Comparison of ENCODE assay signal across 8 cellular contexts in the genomic region with DNA sequence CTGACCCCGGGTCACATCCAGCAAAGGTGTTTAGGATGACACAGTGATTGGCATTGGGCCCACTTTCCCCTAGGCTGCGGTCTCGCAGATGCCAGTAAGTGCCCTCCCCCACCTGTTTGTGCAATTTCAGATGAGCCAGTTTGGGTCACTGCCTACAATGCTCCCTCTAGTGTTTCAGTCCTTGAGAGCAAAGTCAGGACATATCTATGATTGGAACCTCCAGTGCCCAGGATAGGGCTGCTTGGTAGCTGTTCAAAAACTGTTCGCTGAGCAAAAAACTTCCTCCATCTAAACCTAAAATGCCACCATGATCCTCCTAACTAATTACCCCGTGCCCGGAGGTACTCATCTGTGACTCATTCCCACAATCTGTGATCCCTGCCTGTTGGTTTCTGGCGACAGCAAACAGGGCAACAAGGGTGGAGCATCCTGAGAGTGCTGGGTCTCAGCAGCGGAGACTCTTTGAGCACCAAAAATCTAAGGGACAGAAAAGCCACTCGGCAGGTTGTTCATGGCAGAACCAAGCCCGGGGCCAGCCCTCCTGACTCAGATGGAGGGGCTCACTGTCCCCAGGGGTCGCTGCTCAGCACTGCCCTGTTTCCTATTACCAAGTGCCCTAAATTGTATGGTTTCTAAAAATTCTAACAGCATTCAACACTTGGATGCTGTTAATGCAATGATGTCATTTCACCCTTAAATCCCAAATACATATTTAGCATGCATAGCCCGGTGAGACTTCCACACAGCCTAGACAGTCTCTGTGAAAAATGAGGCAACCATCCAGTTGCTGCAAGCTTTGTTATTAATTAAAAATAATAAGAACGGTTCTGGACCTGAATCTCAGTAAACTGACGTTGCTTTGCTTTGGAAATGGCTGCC. TPM values are rescaled to one million over a fixed set of nuclear protein-coding genes. Genes with fewer than 3 reads are reported as not detected.
A peak's percentile ranks its signal among the peaks of the same experiment; 100 is the strongest.
DNase-seq lines count a peak whose midpoint lies in the region; ATAC-seq and TF ChIP-seq lines count a peak whose summit lies in the region.

No MANE protein-coding gene starts in this region.

- peak overlapping the region; percentile 61 for H3K4me3 ChIP-seq in iPS-20b (ENCODE audit: low read length)
- H3K4me3 ChIP-seq in tibial artery = peak overlapping the region; percentile 21 to 35

- peak; percentile 41 for DNase-seq in activated CD4-positive, alpha-beta memory T cell treated with anti-CD3 and anti-CD28 coated beads for 36 hours
- DNase-seq in activated CD4-positive, alpha-beta memory T cell treated with anti-CD3 and anti-CD28 coated beads, Interleukin-2, amount 10 ng/mL, durations not matched to agents 7 days and 5 days = no peak
- DNase-seq in NCI-H2029 (lab: John Stamatoyannopoulos, UW) (peak; percentile 96), tibial artery (no peak), GM13976 (ENCODE audit: low spot score) (no peak)

- in situ Hi-C loops in GM13976 (cut with MboI; ENCODE audit: low sequenced_read_pairs, unreplicated experiment) = loop anchor here (10.0 kb wide), 1 partner anchor 98 kb away; no protein-coding TSS in a partner anchor

- intact Hi-C loops in activated CD4-positive, alpha-beta memory T cell treated with anti-CD3 and anti-CD28 coated beads for 36 hours (cut with micrococcal nuclease) = no loop called here
- intact Hi-C loops in tibial artery (cut with DNase I; ENCODE audit: low total_unique reads) = loop anchor here (5.0 kb wide), 1 partner anchor 170 kb away; a partner anchor contains a TSS

- H3K9ac ChIP-seq in iPS-20b (ENCODE audit: low read depth, low read length) = no peak overlapping the region

- no peak for TF ChIP-seq CTCF in tibial artery (IDR thresholded peaks at IDR 0.05)
- no peak for TF ChIP-seq CTCF in GM13976 (IDR thresholded peaks at IDR 0.05; ENCODE audit: borderline replicate concordance, control extremely low read depth, extremely low read depth, insufficient read depth, missing control alignments)

- H3K27ac ChIP-seq in iPS-20b (ENCODE audit: low read length) = no peak overlapping the region
- H3K27ac ChIP-seq in tibial artery = peak overlapping the region in 1 of 2 donors; percentile 13

- no peaks in the 10 kb centered on the region for H3K36me3 ChIP-seq in iPS-20b (ENCODE audit: insufficient read depth, low read depth, low read length)
- H3K36me3 ChIP-seq in tibial artery = no peaks in the 10 kb centered on the region

- H3K27me3 Mint-ChIP-seq in activated CD4-positive, alpha-beta memory T cell treated with anti-CD3 and anti-CD28 coated beads for 36 hours = peaks cover 58% of the 10 kb centered on the region
- peaks cover 75% of the 10 kb centered on the region for H3K27me3 Mint-ChIP-seq in activated CD4-positive, alpha-beta memory T cell treated with anti-CD3 and anti-CD28 coated beads, Interleukin-2, amount 10 ng/mL, durations not matched to agents 7 days and 5 days
- H3K27me3 Mint-ChIP-seq in activated T-helper 17 cell treated with anti-CD3 and anti-CD28 coated beads, Interleukin-2, amount 50 U/mL, for 72 hours = peaks cover 58% of the 10 kb centered on the region

- H3K4me1 Mint-ChIP-seq in activated CD4-positive, alpha-beta memory T cell treated with anti-CD3 and anti-CD28 coated beads for 36 hours (ENCODE audit: low read depth) = peaks cover 15% of the 10 kb centered on the region
- H3K4me1 Mint-ChIP-seq in activated CD4-positive, alpha-beta memory T cell treated with anti-CD3 and anti-CD28 coated beads, Interleukin-2, amount 10 ng/mL, durations not matched to agents 7 days and 5 days = peaks cover 2% of the 10 kb centered on the region
- H3K4me1 Mint-ChIP-seq in activated T-helper 17 cell treated with anti-CD3 and anti-CD28 coated beads, Interleukin-2, amount 50 U/mL, for 72 hours = peaks cover 5% of the 10 kb centered on the region

- no peaks in the 10 kb centered on the region for H3K9me3 ChIP-seq in iPS-20b (ENCODE audit: insufficient read depth, low read depth, low read length)
- no peaks in the 10 kb centered on the region for H3K9me3 ChIP-seq in tibial artery

- CTCF ChIA-PET in activated CD4-positive, alpha-beta memory T cell treated with anti-CD3 and anti-CD28 coated beads for 36 hours (lab: Charles Lee) = interaction anchor here (2.0 kb wide), 1 partner anchor 83 kb away, joined by 5 read pairs; no protein-coding TSS in a partner anchor
- CTCF ChIA-PET in activated CD4-positive, alpha-beta memory T cell treated with anti-CD3 and anti-CD28 coated beads, Interleukin-2, amount 10 ng/mL, durations not matched to agents 7 days and 5 days (lab: Charles Lee) = no interaction called here

- H3K9me3 Mint-ChIP-seq in activated CD4-positive, alpha-beta memory T cell treated with anti-CD3 and anti-CD28 coated beads for 36 hours = no peaks in the 10 kb centered on the region
- H3K9me3 Mint-ChIP-seq in activated CD4-positive, alpha-beta memory T cell treated with anti-CD3 and anti-CD28 coated beads, Interleukin-2, amount 10 ng/mL, durations not matched to agents 7 days and 5 days = no peaks in the 10 kb centered on the region
- no peaks in the 10 kb centered on the region for H3K9me3 Mint-ChIP-seq in activated T-helper 17 cell treated with anti-CD3 and anti-CD28 coated beads, Interleukin-2, amount 50 U/mL, for 72 hours

- H3K27me3 ChIP-seq in iPS-20b (ENCODE audit: insufficient read depth, low read length) (peaks cover 90% of the 10 kb centered on the region), tibial artery (peaks cover 0 to 68% of the 10 kb centered on the region in 2 donors)

- H3K4me3 Mint-ChIP-seq in activated CD4-positive, alpha-beta memory T cell treated with anti-CD3 and anti-CD28 coated beads for 36 hours = no peak overlapping the region
- H3K4me3 Mint-ChIP-seq in activated CD4-positive, alpha-beta memory T cell treated with anti-CD3 and anti-CD28 coated beads, Interleukin-2, amount 10 ng/mL, durations not matched to agents 7 days and 5 days = no peak overlapping the region
- no peak overlapping the region for H3K4me3 Mint-ChIP-seq in activated T-helper 17 cell treated with anti-CD3 and anti-CD28 coated beads, Interleukin-2, amount 50 U/mL, for 72 hours

- POLR2A ChIA-PET in activated CD4-positive, alpha-beta memory T cell treated with anti-CD3 and anti-CD28 coated beads for 36 hours (lab: Charles Lee) = no interaction called here
- POLR2A ChIA-PET in activated CD4-positive, alpha-beta memory T cell treated with anti-CD3 and anti-CD28 coated beads, Interleukin-2, amount 10 ng/mL, durations not matched to agents 7 days and 5 days (lab: Charles Lee) = no interaction called here

- no peak overlapping the region for H3K27ac Mint-ChIP-seq in activated CD4-positive, alpha-beta memory T cell treated with anti-CD3 and anti-CD28 coated beads for 36 hours
- no peak overlapping the region for H3K27ac Mint-ChIP-seq in activated CD4-positive, alpha-beta memory T cell treated with anti-CD3 and anti-CD28 coated beads, Interleukin-2, amount 10 ng/mL, durations not matched to agents 7 days and 5 days
- H3K27ac Mint-ChIP-seq in activated T-helper 17 cell treated with anti-CD3 and anti-CD28 coated beads, Interleukin-2, amount 50 U/mL, for 72 hours = no peak overlapping the region

- H3K36me3 Mint-ChIP-seq in activated CD4-positive, alpha-beta memory T cell treated with anti-CD3 and anti-CD28 coated beads for 36 hours = no peaks in the 10 kb centered on the region
- peaks cover 2% of the 10 kb centered on the region for H3K36me3 Mint-ChIP-seq in activated CD4-positive, alpha-beta memory T cell treated with anti-CD3 and anti-CD28 coated beads, Interleukin-2, amount 10 ng/mL, durations not matched to agents 7 days and 5 days (ENCODE audit: low read depth)
- H3K36me3 Mint-ChIP-seq in activated T-helper 17 cell treated with anti-CD3 and anti-CD28 coated beads, Interleukin-2, amount 50 U/mL, for 72 hours (ENCODE audit: low read depth) = no peaks in the 10 kb centered on the region

- ATAC-seq in activated T-helper 17 cell treated with anti-CD3 and anti-CD28 coated beads, Interleukin-2, amount 50 U/mL, for 72 hours (replicated peaks) = peak; percentile 43
- no peak for ATAC-seq in GM19452 (IDR thresholded peaks at IDR 0.05; ENCODE audit: unreplicated experiment)

- H3K4me1 ChIP-seq in iPS-20b (ENCODE audit: insufficient read depth, low read length) (no peaks in the 10 kb centered on the region), tibial artery (peaks cover 0 to 25% (median 15%) of the 10 kb centered on the region in 4 donors)

RNA-seq across cellular contexts. Expression of a gene that starts 5.0 kb away (rescaled TPM):
- not detected for total RNA-seq in activated CD4-positive, alpha-beta memory T cell treated with anti-CD3 and anti-CD28 coated beads for 36 hours
- not detected for total RNA-seq in activated CD4-positive, alpha-beta memory T cell treated with anti-CD3 and anti-CD28 coated beads, Interleukin-2, amount 10 ng/mL, durations not matched to agents 7 days and 5 days
- total RNA-seq in activated T-helper 17 cell treated with anti-CD3 and anti-CD28 coated beads, Interleukin-2, amount 50 U/mL, for 72 hours = not detected

RNA-seq across cellular contexts. Expression of a gene that starts 19.0 kb away (rescaled TPM):
- 10 to 100 TPM; 15.2 to 16.2 TPM for total RNA-seq in activated CD4-positive, alpha-beta memory T cell treated with anti-CD3 and anti-CD28 coated beads for 36 hours
- 10 to 100 TPM; 38.3 to 40.3 TPM for total RNA-seq in activated CD4-positive, alpha-beta memory T cell treated with anti-CD3 and anti-CD28 coated beads, Interleukin-2, amount 10 ng/mL, durations not matched to agents 7 days and 5 days
- total RNA-seq in activated T-helper 17 cell treated with anti-CD3 and anti-CD28 coated beads, Interleukin-2, amount 50 U/mL, for 72 hours = 10 to 100 TPM in 1 of 2 donors, 1 to 10 TPM in 1; 8.4 to 23.3 TPM

Comparison
In these comparisons a context has a peak if more than half of its experiments do, and no peak if none do; other contexts are left out.
1. DNase-seq: peak in activated CD4-positive, alpha-beta memory T cell treated with anti-CD3 and anti-CD28 coated beads for 36 hours (single experiment) and NCI-H2029 (single experiment); none in activated CD4-positive, alpha-beta memory T cell treated with anti-CD3 and anti-CD28 coated beads, Interleukin-2, amount 10 ng/mL, durations not matched to agents 7 days and 5 days (single experiment), tibial artery (0 of 2) and GM13976 (single experiment).